In the genomic region with DNA sequence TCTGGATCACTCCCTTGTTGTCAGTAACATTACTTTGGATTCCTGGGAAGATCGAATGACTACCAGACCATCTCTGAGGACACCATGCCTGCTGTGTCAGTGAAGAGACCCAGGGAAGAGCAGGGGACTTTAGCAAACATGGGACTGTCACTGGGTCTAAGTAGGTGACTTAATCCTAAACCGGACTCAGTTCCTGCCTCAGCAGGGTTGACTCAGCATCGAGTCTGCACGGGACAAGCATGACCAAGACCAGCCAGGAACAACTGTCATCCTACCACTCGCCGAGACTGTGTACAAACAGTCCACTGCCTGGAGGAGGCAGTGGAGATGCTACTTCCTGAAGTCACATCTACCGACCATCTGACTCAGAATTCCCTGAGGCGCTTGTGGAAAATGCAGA, we compare ENCODE assay signal across 1 cellular context.
A peak's percentile ranks its signal among the peaks of the same experiment; 100 is the strongest.
TF ChIP-seq lines count a peak whose summit lies in the region.

No MANE protein-coding gene starts in this region.

TF ChIP-seq in HepG2, 621 proteins besides CTCF, POLR2A, EP300 and RAD21 (continued from another document):
- TF ChIP-seq RBM39 (IDR thresholded peaks at IDR 0.05; ENCODE audit: low read depth, low read length, poor library complexity, severe bottlenecking), result no peak
- no peak for TF ChIP-seq SRF (IDR thresholded peaks at IDR 0.05; ENCODE audit: low read depth, low read length)
- TF ChIP-seq, protein P1, sequence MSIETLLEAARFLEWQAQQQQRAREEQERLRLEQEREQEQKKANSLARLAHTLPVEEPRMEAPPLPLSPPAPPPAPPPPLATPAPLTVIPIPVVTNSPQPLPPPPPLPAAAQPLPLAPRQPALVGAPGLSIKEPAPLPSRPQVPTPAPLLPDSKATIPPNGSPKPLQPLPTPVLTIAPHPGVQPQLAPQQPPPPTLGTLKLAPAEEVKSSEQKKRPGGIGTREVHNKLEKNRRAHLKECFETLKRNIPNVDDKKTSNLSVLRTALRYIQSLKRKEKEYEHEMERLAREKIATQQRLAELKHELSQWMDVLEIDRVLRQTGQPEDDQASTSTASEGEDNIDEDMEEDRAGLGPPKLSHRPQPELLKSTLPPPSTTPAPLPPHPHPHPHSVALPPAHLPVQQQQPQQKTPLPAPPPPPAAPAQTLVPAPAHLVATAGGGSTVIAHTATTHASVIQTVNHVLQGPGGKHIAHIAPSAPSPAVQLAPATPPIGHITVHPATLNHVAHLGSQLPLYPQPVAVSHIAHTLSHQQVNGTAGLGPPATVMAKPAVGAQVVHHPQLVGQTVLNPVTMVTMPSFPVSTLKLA (IDR thresholded peaks at IDR 0.05), result no peak
- TF ChIP-seq, protein P2, sequence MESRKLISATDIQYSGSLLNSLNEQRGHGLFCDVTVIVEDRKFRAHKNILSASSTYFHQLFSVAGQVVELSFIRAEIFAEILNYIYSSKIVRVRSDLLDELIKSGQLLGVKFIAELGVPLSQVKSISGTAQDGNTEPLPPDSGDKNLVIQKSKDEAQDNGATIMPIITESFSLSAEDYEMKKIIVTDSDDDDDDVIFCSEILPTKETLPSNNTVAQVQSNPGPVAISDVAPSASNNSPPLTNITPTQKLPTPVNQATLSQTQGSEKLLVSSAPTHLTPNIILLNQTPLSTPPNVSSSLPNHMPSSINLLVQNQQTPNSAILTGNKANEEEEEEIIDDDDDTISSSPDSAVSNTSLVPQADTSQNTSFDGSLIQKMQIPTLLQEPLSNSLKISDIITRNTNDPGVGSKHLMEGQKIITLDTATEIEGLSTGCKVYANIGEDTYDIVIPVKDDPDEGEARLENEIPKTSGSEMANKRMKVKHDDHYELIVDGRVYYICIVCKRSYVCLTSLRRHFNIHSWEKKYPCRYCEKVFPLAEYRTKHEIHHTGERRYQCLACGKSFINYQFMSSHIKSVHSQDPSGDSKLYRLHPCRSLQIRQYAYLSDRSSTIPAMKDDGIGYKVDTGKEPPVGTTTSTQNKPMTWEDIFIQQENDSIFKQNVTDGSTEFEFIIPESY (CRISPR knock-in tag; IDR thresholded peaks at IDR 0.05), result peak; percentile 70; the same call in 1 of the 2 replicates
- TF ChIP-seq, protein P3, sequence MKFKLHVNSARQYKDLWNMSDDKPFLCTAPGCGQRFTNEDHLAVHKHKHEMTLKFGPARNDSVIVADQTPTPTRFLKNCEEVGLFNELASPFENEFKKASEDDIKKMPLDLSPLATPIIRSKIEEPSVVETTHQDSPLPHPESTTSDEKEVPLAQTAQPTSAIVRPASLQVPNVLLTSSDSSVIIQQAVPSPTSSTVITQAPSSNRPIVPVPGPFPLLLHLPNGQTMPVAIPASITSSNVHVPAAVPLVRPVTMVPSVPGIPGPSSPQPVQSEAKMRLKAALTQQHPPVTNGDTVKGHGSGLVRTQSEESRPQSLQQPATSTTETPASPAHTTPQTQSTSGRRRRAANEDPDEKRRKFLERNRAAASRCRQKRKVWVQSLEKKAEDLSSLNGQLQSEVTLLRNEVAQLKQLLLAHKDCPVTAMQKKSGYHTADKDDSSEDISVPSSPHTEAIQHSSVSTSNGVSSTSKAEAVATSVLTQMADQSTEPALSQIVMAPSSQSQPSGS (CRISPR knock-in tag; IDR thresholded peaks at IDR 0.05), result no peak
- TF ChIP-seq ETV5 (CRISPR knock-in tag; IDR thresholded peaks at IDR 0.05; ENCODE audit: borderline replicate concordance), result 0 out of 2 replicates have a peak, but pooled peaks have one; percentile 24
- TF ChIP-seq KDM5A (IDR thresholded peaks at IDR 0.05; ENCODE audit: borderline replicate concordance, low read length), result no peak
- no peak for TF ChIP-seq ARNTL (CRISPR knock-in tag; IDR thresholded peaks at IDR 0.05)
- no peak for TF ChIP-seq RBFOX2 (IDR thresholded peaks at IDR 0.05; ENCODE audit: low read depth, low read length)
- no peak for TF ChIP-seq ZNF562 (CRISPR knock-in tag; IDR thresholded peaks at IDR 0.05; ENCODE audit: borderline replicate concordance)
- TF ChIP-seq WIZ (CRISPR knock-in tag; IDR thresholded peaks at IDR 0.05), result no peak
